In genomic region chr12:12503384-12504078, GRCh38 we compare ENCODE assay signal across 1 cellular context.
TF ChIP-seq lines count a peak whose summit lies in the region.

No MANE protein-coding gene starts in this region.

TF ChIP-seq in HepG2, 621 proteins besides CTCF, POLR2A, EP300 and RAD21 (continued from another document):
- TF ChIP-seq ZBTB33 (CRISPR knock-in tag; IDR thresholded peaks at IDR 0.05), result peak; percentile 36; the same call in 1 of the 2 replicates
- no peak for TF ChIP-seq ZNF547 (CRISPR knock-in tag; IDR thresholded peaks at IDR 0.05)
